Comparison of ENCODE assay signal across 16 cellular contexts in genomic region chr1:43912607-43913006, GRCh38. TPM values are rescaled to one million over a fixed set of nuclear protein-coding genes. Genes with fewer than 3 reads are reported as not detected.
A peak's percentile ranks its signal among the peaks of the same experiment; 100 is the strongest.
DNase-seq lines count a peak whose midpoint lies in the region; ATAC-seq and TF ChIP-seq lines count a peak whose summit lies in the region.
"Had no signal": no experiment of that assay in that cellular context is flagged by ENCODE, and none has a peak within 500 bp of the region (broad histone marks: within the 10 kb centered on the region; RNA-seq: fewer than 3 reads in every experiment).

No MANE protein-coding gene starts in this region.

- TF ChIP-seq POLR2A in stomach (IDR thresholded peaks at IDR 0.05) = no peak

- peak overlapping the region; percentile 9 to 31 for H3K27ac Mint-ChIP-seq in activated naive CD4-positive, alpha-beta T cell treated with anti-CD3 and anti-CD28 coated beads, Interleukin-2, amount 50 U/mL, for 72 hours
- H3K27ac Mint-ChIP-seq: activated CD8-positive, alpha-beta T cell treated with anti-CD3 and anti-CD28 coated beads for 36 hours; activated naive CD8-positive, alpha-beta T cell treated with anti-CD3 and anti-CD28 coated beads, Interleukin-2, amount 10 ng/mL, durations not matched to agents 7 days and 5 days had no signal

- H3K4me1 ChIP-seq in mammary epithelial cell (ENCODE audit: insufficient read depth, low read length) (peaks cover 41% of the 10 kb centered on the region), stomach (peaks cover 0 to 18% (median 5%) of the 10 kb centered on the region in 4 donors)

- no TSS peak for BruUV-seq in mammary epithelial cell (replicated peaks; lab: Mats Ljungman, UMichigan)

- no peaks in the 10 kb centered on the region for H3K9me3 ChIP-seq in mammary epithelial cell (replicated peaks; ENCODE audit: insufficient read depth, low read length)
- no peaks in the 10 kb centered on the region for H3K9me3 ChIP-seq in stomach

- TF ChIP-seq EP300 in stomach (IDR thresholded peaks at IDR 0.05) = no peak

- H3K36me3 Mint-ChIP-seq in activated naive CD4-positive, alpha-beta T cell treated with anti-CD3 and anti-CD28 coated beads, Interleukin-2, amount 50 U/mL, for 72 hours = no peaks in the 10 kb centered on the region
- H3K36me3 Mint-ChIP-seq: activated naive CD8-positive, alpha-beta T cell treated with anti-CD3 and anti-CD28 coated beads, Interleukin-2, amount 10 ng/mL, durations not matched to agents 7 days and 5 days had no signal

- H3K36me3 ChIP-seq in mammary epithelial cell (ENCODE audit: insufficient read depth, low read length) (no peaks in the 10 kb centered on the region), stomach (peaks cover 0 to 26% (median 0%) of the 10 kb centered on the region in 4 donors)

- CTCF ChIA-PET in mammary epithelial cell (lab: Charles Lee; ENCODE audit: low non-redundant PET) = interaction anchor here (0.6 to 2.0 kb wide), 3 partner anchors 22 to 136 kb away, joined by 3 to 18 read pairs (median 3); no protein-coding TSS in a partner anchor

- peak overlapping the region; percentile 25 for H3K9ac ChIP-seq in mammary epithelial cell (ENCODE audit: insufficient read depth, low read length)

- intact Hi-C loops in mammary epithelial cell (cut with micrococcal nuclease) (loop anchor here (1.0 kb wide), 1 partner anchor 10 kb away; no protein-coding TSS in a partner anchor), stomach (cut with DNase I; ENCODE audit: low total_unique reads) (no loop called here)

- no peaks in the 10 kb centered on the region for H3K9me3 Mint-ChIP-seq in activated naive CD4-positive, alpha-beta T cell treated with anti-CD3 and anti-CD28 coated beads, Interleukin-2, amount 50 U/mL, for 72 hours
- H3K9me3 Mint-ChIP-seq: activated CD8-positive, alpha-beta T cell treated with anti-CD3 and anti-CD28 coated beads for 36 hours; activated naive CD8-positive, alpha-beta T cell treated with anti-CD3 and anti-CD28 coated beads, Interleukin-2, amount 10 ng/mL, durations not matched to agents 7 days and 5 days had no signal

- 0% methylated on average over 2 of the region's 2 CpGs for WGBS in mammary epithelial cell (ENCODE audit: low coverage, missing lambda C conversion rate)
- 63 to 73% (median 70%) methylated on average over 2 of the region's 2 CpGs for WGBS in stomach, 5 donors

- H3K27ac ChIP-seq in mammary epithelial cell (ENCODE audit: insufficient read depth, low read depth, low read length) (peak overlapping the region; percentile 75), stomach (peak overlapping the region in 3 of 5 donors; percentile 4 to 73 (median 32))

- H3K4me2 ChIP-seq in mammary epithelial cell (ENCODE audit: insufficient read depth, low read depth, low read length) = peak overlapping the region; percentile 54

- H3K79me2 ChIP-seq in mammary epithelial cell (ENCODE audit: insufficient read depth, low read length) = peaks cover 8% of the 10 kb centered on the region

- peak overlapping the region; percentile 3 for H2AFZ ChIP-seq in mammary epithelial cell (ENCODE audit: low read depth, low read length)

- no peak for DNase-seq in activated naive CD4-positive, alpha-beta T cell treated with anti-CD3 and anti-CD28 coated beads, Interleukin-2, amount 50 U/mL, for 72 hours (ENCODE audit: low spot score in 2 of 2)
- DNase-seq in activated naive CD4-positive, alpha-beta T cell treated with Interleukin-2 at 50 U/mL for 16 hours = no peak
- DNase-seq in mammary epithelial cell (peak; percentile 83), iPS-NIHi7 (ENCODE audit: extremely low spot score) (peak; percentile 68), stomach (no peak), GF-D8 (lab: John Stamatoyannopoulos, UW) (no peak)
- no peak for DNase-seq in activated CD4-positive, alpha-beta T cell treated with anti-CD3 and anti-CD28 coated beads, Interleukin-2, amount 50 U/mL, for 1 hour
- DNase-seq: activated CD8-positive, alpha-beta T cell treated with anti-CD3 and anti-CD28 coated beads for 36 hours; activated naive CD8-positive, alpha-beta T cell treated with anti-CD3 and anti-CD28 coated beads, Interleukin-2, amount 10 ng/mL, durations not matched to agents 7 days and 5 days; GDM1; kidney; NCI-H146; nucleus accumbens; stimulated activated CD4-positive, alpha-beta T cell treated with anti-CD3 and anti-CD28 coated beads, Interleukin-4, amount 100 ng/mL, for 24 hours; T-helper 2 cell had no signal

- ATAC-seq in activated naive CD4-positive, alpha-beta T cell treated with anti-CD3 and anti-CD28 coated beads, Interleukin-2, amount 50 U/mL, for 72 hours = no peak
- ATAC-seq in HG02973 (IDR thresholded peaks at IDR 0.05; ENCODE audit: unreplicated experiment) = no peak
- ATAC-seq: activated CD8-positive, alpha-beta T cell treated with anti-CD3 and anti-CD28 coated beads for 36 hours had no signal

- H3K27me3 ChIP-seq in mammary epithelial cell (ENCODE audit: insufficient read depth, low read length) = no peaks in the 10 kb centered on the region
- no peaks in the 10 kb centered on the region for H3K27me3 ChIP-seq in stomach

- in situ Hi-C loops in mammary epithelial cell (cut with MboI; ENCODE audit: low sequenced_read_pairs in 2 of 2) = no loop called here

- peak overlapping the region in 1 of 3 experiments; percentile 9 for H3K4me3 ChIP-seq in mammary epithelial cell (replicated peaks in 1 of 3; ENCODE audit: insufficient read depth in 1 of 3, low read depth in 2 of 3, low read length in 3 of 3)
- H3K4me3 ChIP-seq in stomach = no peak overlapping the region

- no peaks in the 10 kb centered on the region for H4K20me1 ChIP-seq in mammary epithelial cell (ENCODE audit: insufficient read depth, low read length)

- dilution Hi-C loops in mammary epithelial cell (cut with HindIII; ENCODE audit: low sequenced_read_pairs) = no loop called here

- TF ChIP-seq CTCF in mammary epithelial cell (conservative IDR thresholded peaks at IDR 0.05 in 1 of 2, IDR thresholded peaks at IDR 0.05 in 1 of 2; ENCODE audit: extremely low read depth in 1 of 2, insufficient read depth in 1 of 2, low read depth in 1 of 2, low read length in 2 of 2) (no peak), stomach (IDR thresholded peaks at IDR 0.05) (no peak)

RNA-seq across cellular contexts. Expression of gene ARTN, which starts 21.0 kb away (rescaled TPM):
- total RNA-seq in activated naive CD4-positive, alpha-beta T cell treated with anti-CD3 and anti-CD28 coated beads, Interleukin-2, amount 50 U/mL, for 72 hours = under 1 TPM in 1 of 2 donors, not detected in 1; 0.25 TPM
- total RNA-seq in mammary epithelial cell (100 to 1,000 TPM in 1 of 2 donors, 10 to 100 TPM in 1; 22.8 to 105 TPM), stomach (1 to 10 TPM in 2 of 5 donors, not detected in 3; 1.2 to 4.0 TPM)
- polyA plus RNA-seq in mammary epithelial cell (47.1 TPM), stomach (1 to 10 TPM in 1 of 3 donors, under 1 TPM in 1, not detected in 1; 0.44 to 4.8 TPM)
- polyA minus RNA-seq in mammary epithelial cell = 21.8 TPM

RNA-seq across cellular contexts. Expression of gene IPO13, which starts 34.1 kb away (rescaled TPM):
- total RNA-seq in activated naive CD4-positive, alpha-beta T cell treated with anti-CD3 and anti-CD28 coated beads, Interleukin-2, amount 50 U/mL, for 72 hours = 10 to 100 TPM; 16.0 to 16.6 TPM
- 10 to 100 TPM; 35.5 to 53.0 TPM for total RNA-seq in mammary epithelial cell
- polyA plus RNA-seq in mammary epithelial cell = 38.6 TPM
- polyA minus RNA-seq in mammary epithelial cell = 64.5 TPM
- 10 to 100 TPM in 3 of 5 donors, 1 to 10 TPM in 2; 6.2 to 54.5 (median 15.9) TPM for total RNA-seq in stomach
- polyA plus RNA-seq in stomach = 10 to 100 TPM; 14.2 to 26.5 (median 22.6) TPM

RNA-seq across cellular contexts. Expression of gene DPH2, which starts 57.2 kb away (rescaled TPM):
- total RNA-seq in activated naive CD4-positive, alpha-beta T cell treated with anti-CD3 and anti-CD28 coated beads, Interleukin-2, amount 50 U/mL, for 72 hours = 10 to 100 TPM; 30.8 to 31.1 TPM
- total RNA-seq in mammary epithelial cell = 10 to 100 TPM; 28.4 to 31.7 TPM
- 34.8 TPM for polyA plus RNA-seq in mammary epithelial cell
- 34.2 TPM for polyA minus RNA-seq in mammary epithelial cell
- 10 to 100 TPM in 4 of 5 donors, 1 to 10 TPM in 1; 6.4 to 93.2 (median 26.8) TPM for total RNA-seq in stomach
- polyA plus RNA-seq in stomach = 10 to 100 TPM; 10.2 to 13.7 (median 11.6) TPM

Comparison
In these comparisons a context has a peak if more than half of its experiments do, and no peak if none do; other contexts are left out.
1. DNase-seq: peak in mammary epithelial cell (single experiment) and iPS-NIHi7 (single experiment); none in activated naive CD4-positive, alpha-beta T cell treated with anti-CD3 and anti-CD28 coated beads, Interleukin-2, amount 50 U/mL, for 72 hours (0 of 2), activated naive CD4-positive, alpha-beta T cell treated with Interleukin-2 at 50 U/mL for 16 hours (single experiment), stomach (single experiment), GF-D8 (single experiment) and activated CD4-positive, alpha-beta T cell treated with anti-CD3 and anti-CD28 coated beads, Interleukin-2, amount 50 U/mL, for 1 hour (single experiment).
2. RNA of gene ARTN, which starts 21.0 kb away (total RNA-seq): 22.8 to 105 TPM in mammary epithelial cell; 0.25 TPM in activated naive CD4-positive, alpha-beta T cell treated with anti-CD3 and anti-CD28 coated beads, Interleukin-2, amount 50 U/mL, for 72 hours and 1.2 to 4.0 TPM in stomach; every median in the first group is over 4 times any median in the second.